Comparison of ENCODE assay signal across 1 cellular context in genomic region chr7:158442260-158442659, GRCh38.
TF ChIP-seq lines count a peak whose summit lies in the region.

No MANE protein-coding gene starts in this region.

TF ChIP-seq in GM23338, 12 proteins besides CTCF, POLR2A, EP300 and RAD21 (continued from another document):
- TF ChIP-seq ZNF462 (CRISPR knock-in tag; IDR thresholded peaks at IDR 0.05): no peak
- no peak for TF ChIP-seq NANOG (IDR thresholded peaks at IDR 0.05; ENCODE audit: borderline replicate concordance)
- no peak for TF ChIP-seq JUNB (IDR thresholded peaks at IDR 0.05; ENCODE audit: unreplicated experiment)
- no peak for TF ChIP-seq ZNF331 (CRISPR knock-in tag; IDR thresholded peaks at IDR 0.05; ENCODE audit: low read depth)
- TF ChIP-seq POLR2AphosphoS5 (IDR thresholded peaks at IDR 0.05; ENCODE audit: low read depth): no peak
